11 cellular contexts compared by ENCODE assay signal in the genomic region with DNA sequence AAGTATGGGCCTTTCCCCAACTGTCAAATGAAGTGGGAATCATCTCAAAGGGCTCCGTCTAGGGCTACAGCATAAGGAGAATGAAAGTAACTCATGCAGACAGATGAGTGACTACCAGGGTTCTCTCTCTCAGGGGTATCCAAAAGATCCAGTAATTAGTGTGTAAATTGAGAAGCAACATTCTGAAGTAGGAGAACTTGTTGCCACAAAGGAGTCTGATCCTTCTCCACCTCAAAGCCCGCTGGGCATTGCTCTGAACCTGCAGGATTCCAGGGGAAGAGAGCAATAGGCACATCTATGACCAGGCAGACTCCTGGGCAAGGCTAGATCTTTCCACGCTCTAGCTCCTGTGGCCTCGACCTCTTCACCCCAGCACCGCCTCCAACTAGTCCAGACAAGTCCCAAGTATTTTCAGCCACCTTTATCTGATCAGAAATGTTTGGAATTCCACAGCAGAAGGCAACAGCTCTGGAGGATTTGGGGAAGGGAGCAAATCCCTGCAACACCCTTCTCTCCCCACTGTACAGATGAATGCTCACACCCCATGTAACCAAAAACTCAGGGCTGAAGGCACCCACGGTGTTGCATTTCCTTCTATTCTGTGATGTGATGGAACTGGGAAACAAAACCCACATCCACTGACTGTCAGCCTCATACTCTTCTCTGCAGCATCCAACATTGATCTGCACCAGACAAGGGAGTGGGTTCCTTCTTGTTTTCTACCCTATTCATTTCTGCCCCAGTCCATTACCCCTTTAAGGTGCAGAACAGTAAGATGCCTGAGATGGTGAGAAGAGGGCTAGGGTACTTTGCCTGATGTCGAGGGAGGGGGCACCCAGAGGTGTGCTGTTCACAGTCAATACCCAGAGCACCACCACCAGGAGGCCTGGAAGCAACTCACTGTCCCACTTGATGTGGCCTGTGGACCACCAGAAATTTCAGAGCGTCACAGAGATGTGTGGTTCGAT. TPM values are rescaled to one million over a fixed set of nuclear protein-coding genes. Genes with fewer than 3 reads are reported as not detected.
DNase-seq lines count a peak whose midpoint lies in the region; ATAC-seq and TF ChIP-seq lines count a peak whose summit lies in the region.
"Had no signal": no experiment of that assay in that cellular context is flagged by ENCODE, and none has a peak within 500 bp of the region (broad histone marks: within the 10 kb centered on the region; RNA-seq: fewer than 3 reads in every experiment).

No MANE protein-coding gene starts in this region.

- no peaks in the 10 kb centered on the region for H3K9me3 ChIP-seq in smooth muscle cell (replicated peaks; ENCODE audit: low read depth)

- H3K4me1 Mint-ChIP-seq in activated CD4-positive, alpha-beta memory T cell treated with anti-CD3 and anti-CD28 coated beads, Interleukin-2, amount 10 ng/mL, durations not matched to agents 7 days and 5 days = peaks cover 92% of the 10 kb centered on the region

- no peaks in the 10 kb centered on the region for H3F3A ChIP-seq in smooth muscle cell (ENCODE audit: low read depth)

- no peaks in the 10 kb centered on the region for H3K36me3 ChIP-seq in smooth muscle cell (ENCODE audit: low read depth)

- H2AFZ ChIP-seq in smooth muscle cell (ENCODE audit: low read depth) = no peak overlapping the region

- H3K27me3 ChIP-seq in smooth muscle cell (ENCODE audit: low read depth) = no peaks in the 10 kb centered on the region

- peaks cover 23% of the 10 kb centered on the region for H3K4me1 ChIP-seq in smooth muscle cell (ENCODE audit: low read depth)

- peaks cover 65% of the 10 kb centered on the region for H3K36me3 Mint-ChIP-seq in activated CD4-positive, alpha-beta memory T cell treated with anti-CD3 and anti-CD28 coated beads, Interleukin-2, amount 10 ng/mL, durations not matched to agents 7 days and 5 days (ENCODE audit: low read depth)

- H3K4me3 ChIP-seq in smooth muscle cell = no peak overlapping the region

- CTCF ChIA-PET in activated CD4-positive, alpha-beta memory T cell treated with anti-CD3 and anti-CD28 coated beads, Interleukin-2, amount 10 ng/mL, durations not matched to agents 7 days and 5 days (lab: Charles Lee) = interaction anchor here (0.6 to 1.7 kb wide), 3 partner anchors 17 to 65 kb away, joined by 3 to 16 read pairs (median 5); no protein-coding TSS in a partner anchor

- H3K27ac Mint-ChIP-seq in activated CD4-positive, alpha-beta memory T cell treated with anti-CD3 and anti-CD28 coated beads, Interleukin-2, amount 10 ng/mL, durations not matched to agents 7 days and 5 days = peak overlapping the region; percentile 93

- H3K27ac ChIP-seq in smooth muscle cell (ENCODE audit: low read depth) = peak overlapping the region; percentile 32

- peak overlapping the region; percentile 6 for H3K4me3 Mint-ChIP-seq in activated CD4-positive, alpha-beta memory T cell treated with anti-CD3 and anti-CD28 coated beads, Interleukin-2, amount 10 ng/mL, durations not matched to agents 7 days and 5 days

- TF ChIP-seq CTCF in smooth muscle cell (IDR thresholded peaks at IDR 0.05; ENCODE audit: borderline replicate concordance, insufficient read depth, poor library complexity, severe bottlenecking) (no peak), GM20000 (IDR thresholded peaks at IDR 0.05; ENCODE audit: extremely low read depth, missing control alignments) (no peak)

- peaks cover 52% of the 10 kb centered on the region for H4K20me1 ChIP-seq in smooth muscle cell (ENCODE audit: low read depth)

- no peak overlapping the region for H3K9ac ChIP-seq in smooth muscle cell (ENCODE audit: low read depth)

- POLR2A ChIA-PET in activated CD4-positive, alpha-beta memory T cell treated with anti-CD3 and anti-CD28 coated beads, Interleukin-2, amount 10 ng/mL, durations not matched to agents 7 days and 5 days (lab: Charles Lee) = interaction anchor here (0.8 to 10.1 kb wide), 5 partner anchors 12 to 45 kb away, joined by 3 to 206 read pairs (median 4); partner anchors contain the start of gene BCL2L1

- DNase-seq in HT-29 (ENCODE audit: low spot score) (peak; percentile 66), glomerular visceral epithelial cell (ENCODE audit: extremely low spot score) (peak; percentile 87), smooth muscle cell (lab: John Stamatoyannopoulos, UW; ENCODE audit: unreplicated experiment) (no peak), GM20000 (ENCODE audit: low spot score) (no peak), activated gamma-delta T cell treated with Interleukin-2 at 50 U/mL for 16 hours (no peak), cortex of kidney (lab: John Stamatoyannopoulos, UW) (no peak)
- no peak for DNase-seq in activated CD4-positive, alpha-beta memory T cell treated with anti-CD3 and anti-CD28 coated beads, Interleukin-2, amount 10 ng/mL, durations not matched to agents 7 days and 5 days
- DNase-seq: KBM-7 had no signal

- ATAC-seq in GM19467 (IDR thresholded peaks at IDR 0.05; ENCODE audit: unreplicated experiment) = no peak

- H3K79me2 ChIP-seq in smooth muscle cell (ENCODE audit: low read depth) = peaks cover 22% of the 10 kb centered on the region

- H3K4me2 ChIP-seq in smooth muscle cell = peak overlapping the region; percentile 24

- no peaks in the 10 kb centered on the region for H3K27me3 Mint-ChIP-seq in activated CD4-positive, alpha-beta memory T cell treated with anti-CD3 and anti-CD28 coated beads, Interleukin-2, amount 10 ng/mL, durations not matched to agents 7 days and 5 days

- H3K9me3 Mint-ChIP-seq in activated CD4-positive, alpha-beta memory T cell treated with anti-CD3 and anti-CD28 coated beads, Interleukin-2, amount 10 ng/mL, durations not matched to agents 7 days and 5 days = no peaks in the 10 kb centered on the region

- WGBS in smooth muscle cell (ENCODE audit: low lambda C conversion rate) = 68% methylated on average over 9 of the region's 9 CpGs

RNA-seq across cellular contexts. Expression of gene COX4I2, which starts 41.0 kb away (rescaled TPM):
- total RNA-seq in HT-29 (2014; rRNA removed; shearing (Covaris generic)) = not detected in 2 replicates
- not detected for total RNA-seq in activated CD4-positive, alpha-beta memory T cell treated with anti-CD3 and anti-CD28 coated beads, Interleukin-2, amount 10 ng/mL, durations not matched to agents 7 days and 5 days
- total RNA-seq in smooth muscle cell = not detected in 2 replicates
- polyA plus RNA-seq in smooth muscle cell = 0.80 and 2.1 TPM in 2 replicates
- total RNA-seq: fibroblast of lung; T-helper 2 cell treated with Interferon-gamma antibody and Interleukin-4, amounts not matched to agents 100 ng/mL and 5 ng/mL, for 36 hours had no signal
- polyA plus RNA-seq: fibroblast of lung had no signal

RNA-seq across cellular contexts. Expression of gene BCL2L1, which starts 44.0 kb away (rescaled TPM):
- total RNA-seq in HT-29 (2014; rRNA removed; shearing (Covaris generic)) = 324 and 325 TPM in 2 replicates
- 10 to 100 TPM; 67.7 to 72.5 TPM for total RNA-seq in activated CD4-positive, alpha-beta memory T cell treated with anti-CD3 and anti-CD28 coated beads, Interleukin-2, amount 10 ng/mL, durations not matched to agents 7 days and 5 days
- total RNA-seq in smooth muscle cell = 35.5 and 47.0 TPM in 2 replicates
- polyA plus RNA-seq in smooth muscle cell = 24.8 and 41.1 TPM in 2 replicates

Comparison
In these comparisons a context has a peak if more than half of its experiments do, and no peak if none do; other contexts are left out.
1. DNase-seq: peak in HT-29 (single experiment) and glomerular visceral epithelial cell (single experiment); none in activated CD4-positive, alpha-beta memory T cell treated with anti-CD3 and anti-CD28 coated beads, Interleukin-2, amount 10 ng/mL, durations not matched to agents 7 days and 5 days (single experiment), smooth muscle cell (single experiment), GM20000 (single experiment), activated gamma-delta T cell treated with Interleukin-2 at 50 U/mL for 16 hours (single experiment) and cortex of kidney (single experiment).